In the genomic region with DNA sequence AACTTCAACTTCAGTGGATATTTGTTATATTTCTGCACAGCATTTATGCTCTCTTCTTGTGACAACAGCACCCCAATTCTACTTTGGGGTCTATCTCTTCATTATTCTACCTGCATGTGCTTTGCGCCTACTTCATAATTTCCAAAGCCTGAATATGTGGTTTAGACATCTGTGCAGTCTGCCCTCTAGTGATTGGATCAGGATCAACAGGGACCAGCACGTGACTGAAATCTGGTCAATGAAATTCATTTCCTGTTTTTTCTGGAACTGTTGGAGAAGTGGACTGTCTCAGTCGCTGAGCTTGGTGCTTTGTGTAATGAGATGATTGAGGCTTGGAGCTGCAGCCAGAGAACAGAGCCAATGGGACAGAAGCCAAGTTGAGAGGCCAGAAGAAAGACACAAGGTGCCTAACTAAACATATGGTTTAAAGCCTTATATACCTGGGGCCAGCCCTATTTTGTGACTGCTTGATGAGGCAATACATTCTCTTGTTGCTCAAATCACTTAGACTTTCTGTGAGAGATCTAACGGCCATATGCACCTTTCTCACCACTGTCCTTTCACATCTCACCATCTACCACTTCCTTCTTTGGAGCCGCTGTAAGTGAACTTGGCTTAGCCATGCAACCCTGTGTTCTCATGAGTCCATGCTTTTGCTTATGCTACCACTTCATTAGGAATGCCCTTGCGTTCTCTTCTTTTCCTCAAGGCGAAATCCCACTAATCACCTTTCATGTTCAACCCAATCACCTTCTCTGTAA, we compare ENCODE assay signal across 8 cellular contexts.
DNase-seq lines count a peak whose midpoint lies in the region; ATAC-seq and TF ChIP-seq lines count a peak whose summit lies in the region.

No MANE protein-coding gene starts in this region.

- no peak overlapping the region for H3K27ac Mint-ChIP-seq in neural crest cell (ENCODE audit: unreplicated experiment)

- TF ChIP-seq CTCF in GM12865 (IDR thresholded peaks at IDR 0.05; ENCODE audit: insufficient read depth, low read depth, low read length, missing control alignments) (no peak), astrocyte of the cerebellum (IDR thresholded peaks at IDR 0.05; ENCODE audit: low read depth, low read length, missing control alignments) (peak; percentile 25), neural crest cell (conservative IDR thresholded peaks at IDR 0.05) (peak; percentile 62)

- DNase-seq in A172 (ENCODE audit: low spot score) (peak; percentile 60), GM12865 (ENCODE audit: low read depth) (peak; percentile 13), M059J (ENCODE audit: low read depth) (peak; percentile 20), astrocyte of the cerebellum (ENCODE audit: low read depth) (no peak), neural crest cell (ENCODE audit: low read depth, low spot score) (peak; percentile 11)

- H3K4me3 ChIP-seq in GM12865 (ENCODE audit: low read depth, low read length) (no peak overlapping the region), astrocyte of the cerebellum (ENCODE audit: low read depth, low read length) (no peak overlapping the region)

- H3K36me3 Mint-ChIP-seq in neural crest cell (ENCODE audit: low read depth): no peaks in the 10 kb centered on the region

- ATAC-seq in HG03460 (IDR thresholded peaks at IDR 0.05; ENCODE audit: unreplicated experiment) (no peak), HG02610 (IDR thresholded peaks at IDR 0.05; ENCODE audit: unreplicated experiment) (no peak), GM21360 (IDR thresholded peaks at IDR 0.05; ENCODE audit: unreplicated experiment) (no peak)

- peaks cover 3% of the 10 kb centered on the region for H3K9me3 Mint-ChIP-seq in neural crest cell

- peaks cover 4% of the 10 kb centered on the region for H3K4me1 Mint-ChIP-seq in neural crest cell

- no peak overlapping the region for H3K4me3 Mint-ChIP-seq in neural crest cell

- H3K27me3 Mint-ChIP-seq in neural crest cell (ENCODE audit: low read depth): no peaks in the 10 kb centered on the region

- in situ Hi-C loops in astrocyte of the cerebellum (cut with HindIII; ENCODE audit: low sequenced_read_pairs): no loop called here
